Comparison of ENCODE assay signal across 17 cellular contexts in genomic region chr16:86307518-86307903, GRCh38.
DNase-seq lines count a peak whose midpoint lies in the region; ATAC-seq lines count a peak whose summit lies in the region.
"Had no signal": no experiment of that assay in that cellular context is flagged by ENCODE, and none has a peak within 500 bp of the region (broad histone marks: within the 10 kb centered on the region; RNA-seq: fewer than 3 reads in every experiment).

No MANE protein-coding gene starts in this region.

- no peak overlapping the region for H3K9ac ChIP-seq in rectal smooth muscle tissue (ENCODE audit: low read length)

- no peaks in the 10 kb centered on the region for H3K27me3 ChIP-seq in rectal smooth muscle tissue (ENCODE audit: control insufficient read depth, insufficient read depth, low read length)
- H3K27me3 ChIP-seq: cardiac muscle cell had no signal

- ATAC-seq in esophagus mucosa (peak; percentile 83), GM21825 (IDR thresholded peaks at IDR 0.05; ENCODE audit: unreplicated experiment) (no peak)
- ATAC-seq: GM12878, left ventricle myocardium superior, SK-N-SH treated with all-trans-retinoic acid at 6 μM for 48 hours had no signal

- H3K36me3 ChIP-seq in rectal smooth muscle tissue (ENCODE audit: control insufficient read depth, insufficient read depth, low read length): no peaks in the 10 kb centered on the region
- H3K36me3 ChIP-seq: cardiac muscle cell, WERI-Rb-1 had no signal

- peaks cover 37% of the 10 kb centered on the region for H3K4me1 ChIP-seq in rectal smooth muscle tissue (ENCODE audit: control insufficient read depth, insufficient read depth, low read length)

- DNase-seq in ELR (ENCODE audit: low read depth) (peak; percentile 62), NCI-H460 (ENCODE audit: extremely low read depth, low read depth) (peak; percentile 90), NCI-H1105 treated with DMSO at 0.1 percent for 48 hours (lab: John Stamatoyannopoulos, UW) (no peak), ureter (ENCODE audit: low spot score) (no peak), 8988T (no peak)
- DNase-seq: activated naive CD4-positive, alpha-beta T cell treated with Interleukin-2 at 50 U/mL for 16 hours; hypothalamus; left ventricle myocardium superior; MM.1S; stimulated activated CD4-positive, alpha-beta T cell treated with anti-CD3 and anti-CD28 coated beads, Interleukin-15, amount 100 ng/mL, for 24 hours; WERI-Rb-1 had no signal

- peak overlapping the region; percentile 47 for H3K27ac ChIP-seq in rectal smooth muscle tissue (ENCODE audit: low read depth, low read length)
- H3K27ac ChIP-seq: cardiac muscle cell, WERI-Rb-1 had no signal

- no peak overlapping the region for H3K4me3 ChIP-seq in rectal smooth muscle tissue (ENCODE audit: low read length)
- H3K4me3 ChIP-seq: cardiac muscle cell, GM12878 had no signal

Comparison
In these comparisons a context has a peak if more than half of its experiments do, and no peak if none do; other contexts are left out.
1. DNase-seq: peak in ELR (single experiment) and NCI-H460 (single experiment); none in NCI-H1105 treated with DMSO at 0.1 percent for 48 hours (single experiment), ureter (single experiment) and 8988T (single experiment).